In the genomic region with DNA sequence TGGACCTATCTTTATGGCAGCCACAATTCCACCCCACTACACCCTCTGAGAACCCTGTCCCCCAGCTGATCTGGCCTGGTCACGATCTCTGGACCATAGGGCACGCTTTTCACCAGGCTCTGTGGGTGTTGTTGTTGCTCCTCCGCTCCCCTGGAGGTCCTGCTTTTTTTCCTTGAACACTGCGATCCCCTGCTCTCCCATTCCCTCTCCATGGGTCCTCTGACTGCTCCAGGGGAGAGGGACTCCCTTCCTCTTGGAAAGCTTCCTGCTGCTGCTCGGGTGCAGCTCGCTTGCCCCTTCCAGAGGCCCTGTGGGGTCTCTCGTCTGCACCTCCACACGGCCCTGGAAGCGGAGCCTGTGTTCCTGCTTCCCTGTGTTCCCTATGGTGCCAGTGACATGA, we compare ENCODE assay signal across 24 cellular contexts.
"Had no signal": no experiment of that assay in that cellular context is flagged by ENCODE, and none has a peak within 500 bp of the region (broad histone marks: within the 10 kb centered on the region; RNA-seq: fewer than 3 reads in every experiment).

No MANE protein-coding gene starts in this region.

- DNase-seq: activated B cell treated with CpG ODN at 0.5 μM for 24 hours; activated CD4-positive, alpha-beta memory T cell treated with anti-CD3 and anti-CD28 coated beads for 36 hours; activated CD4-positive, alpha-beta T cell treated with anti-CD3 and anti-CD28 coated beads for 4 hours; activated naive CD4-positive, alpha-beta T cell treated with Interleukin-2 at 50 U/mL for 16 hours; activated naive CD8-positive, alpha-beta T cell treated with anti-CD3 and anti-CD28 coated beads, Interleukin-2, amount 10 ng/mL, durations not matched to agents 7 days and 5 days; activated T-cell treated with anti-CD3 and anti-CD28 coated beads, Interleukin-2, amount 50 U/mL, for 1 hour; amygdala; brain microvascular endothelial cell; central memory CD4-positive, alpha-beta T cell; cortex of kidney; effector CD8-positive, alpha-beta T cell; foreskin keratinocyte; glutamatergic neuron; hippocampal formation; left colon; occipital lobe; posterior cingulate gyrus; retina; SW 1271 had no signal

- H3K27me3 Mint-ChIP-seq: activated B cell treated with CpG ODN at 0.5 μM for 24 hours; activated CD4-positive, alpha-beta memory T cell treated with anti-CD3 and anti-CD28 coated beads for 36 hours; activated naive CD8-positive, alpha-beta T cell treated with anti-CD3 and anti-CD28 coated beads, Interleukin-2, amount 10 ng/mL, durations not matched to agents 7 days and 5 days had no signal

- H3K27me3 ChIP-seq: brain microvascular endothelial cell, foreskin keratinocyte, upper lobe of left lung had no signal

- H3K4me3 Mint-ChIP-seq: activated B cell treated with CpG ODN at 0.5 μM for 24 hours; activated CD4-positive, alpha-beta memory T cell treated with anti-CD3 and anti-CD28 coated beads for 36 hours; activated naive CD8-positive, alpha-beta T cell treated with anti-CD3 and anti-CD28 coated beads, Interleukin-2, amount 10 ng/mL, durations not matched to agents 7 days and 5 days; mesothelial cell of epicardium; nephron had no signal

- H3K9me3 ChIP-seq: thoracic aorta, upper lobe of left lung had no signal

- H3K27ac ChIP-seq: brain microvascular endothelial cell, thoracic aorta, upper lobe of left lung had no signal

- H3K27ac Mint-ChIP-seq: activated B cell treated with CpG ODN at 0.5 μM for 24 hours; activated CD4-positive, alpha-beta memory T cell treated with anti-CD3 and anti-CD28 coated beads for 36 hours; activated naive CD8-positive, alpha-beta T cell treated with anti-CD3 and anti-CD28 coated beads, Interleukin-2, amount 10 ng/mL, durations not matched to agents 7 days and 5 days; activated T-helper 2 cell treated with anti-CD3 and anti-CD28 coated beads, Interferon-gamma antibody, Interleukin-2, Interleukin-4, amounts not matched to agents 10 μg/mL and 5 μg/mL and 100 μg/mL, durations not matched to agents 14 hours and 24 hours and 36 hours; mesothelial cell of epicardium had no signal

- H3K9me3 Mint-ChIP-seq: activated B cell treated with CpG ODN at 0.5 μM for 24 hours; activated CD4-positive, alpha-beta memory T cell treated with anti-CD3 and anti-CD28 coated beads for 36 hours; activated naive CD8-positive, alpha-beta T cell treated with anti-CD3 and anti-CD28 coated beads, Interleukin-2, amount 10 ng/mL, durations not matched to agents 7 days and 5 days; activated T-helper 2 cell treated with anti-CD3 and anti-CD28 coated beads, Interferon-gamma antibody, Interleukin-2, Interleukin-4, amounts not matched to agents 10 μg/mL and 5 μg/mL and 100 μg/mL, durations not matched to agents 14 hours and 24 hours and 36 hours; mesothelial cell of epicardium; nephron had no signal

- H3K36me3 Mint-ChIP-seq: mesothelial cell of epicardium had no signal

- ATAC-seq: foreskin keratinocyte, left colon had no signal

- H3K4me1 Mint-ChIP-seq: mesothelial cell of epicardium had no signal
